Comparison of ENCODE assay signal across 8 cellular contexts in genomic region chrX:53320543-53321215, GRCh38. TPM values are rescaled to one million over a fixed set of nuclear protein-coding genes. Genes with fewer than 3 reads are reported as not detected.
DNase-seq lines count a peak whose midpoint lies in the region; TF ChIP-seq lines count a peak whose summit lies in the region.

No MANE protein-coding gene starts in this region.

- H3K27ac ChIP-seq in parathyroid adenoma: no peak overlapping the region

- H3K36me3 ChIP-seq in parathyroid adenoma (ENCODE audit: control insufficient read depth, insufficient read depth, low read length): no peaks in the 10 kb centered on the region

- in situ Hi-C loops in GM13976 (cut with MboI; ENCODE audit: low sequenced_read_pairs, unreplicated experiment): no loop called here

- DNase-seq in GM13976 (ENCODE audit: low spot score) (peak; percentile 33), fibroblast of the aortic adventitia (ENCODE audit: low read depth) (no peak), NCI-H1436 (lab: John Stamatoyannopoulos, UW) (no peak), A172 (ENCODE audit: low spot score) (no peak), SIG-M5 treated with dmso at 0.1 percent for 504 hours (lab: John Stamatoyannopoulos, UW; ENCODE audit: unreplicated experiment) (no peak), NCI-H187 treated with DMSO at 0.1 percent for 48 hours (lab: John Stamatoyannopoulos, UW) (no peak)

- H3K27me3 ChIP-seq in parathyroid adenoma (ENCODE audit: control insufficient read depth, insufficient read depth, low read length): no peaks in the 10 kb centered on the region

- no peak for TF ChIP-seq CTCF in GM13976 (IDR thresholded peaks at IDR 0.05; ENCODE audit: borderline replicate concordance, control extremely low read depth, extremely low read depth, insufficient read depth, missing control alignments)
- TF ChIP-seq CTCF in WI38 (IDR thresholded peaks at IDR 0.05; ENCODE audit: low read depth, low read length): no peak
- no peak for TF ChIP-seq CTCF in fibroblast of the aortic adventitia (IDR thresholded peaks at IDR 0.05; ENCODE audit: insufficient read depth, low read length)
- no peak for TF ChIP-seq CTCF in parathyroid adenoma (IDR thresholded peaks at IDR 0.05)

- no peak overlapping the region for H3K9ac ChIP-seq in parathyroid adenoma

- peak overlapping the region; percentile 47 for H3K4me3 ChIP-seq in WI38 (ENCODE audit: low read depth, low read length)
- peak overlapping the region; percentile 70 for H3K4me3 ChIP-seq in fibroblast of the aortic adventitia (ENCODE audit: low read depth, low read length)
- peak overlapping the region; percentile 55 for H3K4me3 ChIP-seq in parathyroid adenoma (ENCODE audit: low read depth, low read length)

- no peaks in the 10 kb centered on the region for H3K4me1 ChIP-seq in parathyroid adenoma

- H3K4me2 ChIP-seq in parathyroid adenoma (ENCODE audit: low read length): peak overlapping the region; percentile 80

- H3K79me2 ChIP-seq in parathyroid adenoma: peaks cover 3% of the 10 kb centered on the region

- peak overlapping the region; percentile 72 for H2AFZ ChIP-seq in parathyroid adenoma

- no peaks in the 10 kb centered on the region for H3K9me3 ChIP-seq in parathyroid adenoma (ENCODE audit: control insufficient read depth, low read length)

RNA-seq across cellular contexts. Expression of gene IQSEC2, which starts 39.3 kb away (rescaled TPM):
- 3.6 and 5.6 TPM in 2 replicates for total RNA-seq in fibroblast of the aortic adventitia (ENCODE audit: low replicate concordance)
- total RNA-seq in A172 (2014; rRNA removed; shearing (Covaris generic)): 17.2 and 21.3 TPM in 2 replicates
